ENCODE assay signal across 9 cellular contexts in genomic region chr12:112906712-112907414, GRCh38. TPM values are rescaled to one million over a fixed set of nuclear protein-coding genes. Genes with fewer than 3 reads are reported as not detected.
DNase-seq lines count a peak whose midpoint lies in the region; ATAC-seq and TF ChIP-seq lines count a peak whose summit lies in the region.
"Had no signal": no experiment of that assay in that cellular context is flagged by ENCODE, and none has a peak within 500 bp of the region (broad histone marks: within the 10 kb centered on the region; RNA-seq: fewer than 3 reads in every experiment).

Gene OAS1, plus strand, starts transcription at chr12:112906962. Its CDS starts 78 bp downstream, at chr12:112907040.

- no peaks in the 10 kb centered on the region for H3K27me3 ChIP-seq in KMS-11 (ENCODE audit: insufficient read depth, low read depth)
- H3K27me3 ChIP-seq in mucosa of stomach (ENCODE audit: control insufficient read depth, insufficient read depth, low read length) = no peaks in the 10 kb centered on the region
- H3K27me3 ChIP-seq in uterus = no peaks in the 10 kb centered on the region

- in situ Hi-C loops in endometrial microvascular endothelial cells (cut with HindIII; ENCODE audit: inconsistent ontology term, low pct_unique_long_range_greater_than_20kb, low sequenced_read_pairs) = no loop called here

- H3K4me3 ChIP-seq in KMS-11 (IDR thresholded peaks at IDR 0.05; ENCODE audit: insufficient read depth, low read depth, low read length) (no peak within 1 kb of the TSS), mucosa of stomach (ENCODE audit: low read length) (peak within 1 kb of the TSS; percentile 31), uterus (peak within 1 kb of the TSS; percentile 33 to 39)

- TF ChIP-seq CTCF in KMS-11 (conservative IDR thresholded peaks at IDR 0.05; ENCODE audit: low read depth, low read length) (no peak), uterus (IDR thresholded peaks at IDR 0.05) (no peak)

- peak within 1 kb of the TSS; percentile 77 for H3K4me2 ChIP-seq in KMS-11

- H2AFZ ChIP-seq in KMS-11 (ENCODE audit: low read depth) = peak within 1 kb of the TSS; percentile 81

- intact Hi-C loops in T-helper 2 cell treated with Interferon-gamma antibody and Interleukin-4, amounts not matched to agents 100 ng/mL and 5 ng/mL, for 36 hours (cut with micrococcal nuclease) = loop anchor here (1.0 to 2.0 kb wide), 2 partner anchors 32 to 71 kb away; partner anchors contain the start of genes OAS2 and OAS3
- intact Hi-C loops in uterus (cut with DNase I; ENCODE audit: low total_unique reads) = no loop called here

- no peaks in the 10 kb centered on the region for H4K20me1 ChIP-seq in KMS-11 (ENCODE audit: insufficient read depth)

- peak; percentile 80 for ATAC-seq in GM21717 (IDR thresholded peaks at IDR 0.05; ENCODE audit: unreplicated experiment)

- H3K36me3 ChIP-seq in KMS-11 (ENCODE audit: insufficient read depth) = no peaks in the 10 kb centered on the region
- no peaks in the 10 kb centered on the region for H3K36me3 ChIP-seq in mucosa of stomach (ENCODE audit: control insufficient read depth, insufficient read depth, low read length)
- H3K36me3 ChIP-seq in uterus = no peaks in the 10 kb centered on the region

- no peaks in the 10 kb centered on the region for H3K79me2 ChIP-seq in KMS-11 (ENCODE audit: insufficient read depth, low read depth)

- DNase-seq in DMS79 treated with DMSO at 0.1 percent for 48 hours (lab: John Stamatoyannopoulos, UW) = peak; percentile 2
- no peak for DNase-seq in DMS79 (lab: John Stamatoyannopoulos, UW)
- peak; percentile 19 to 28 for DNase-seq in uterus

- peaks cover 20% of the 10 kb centered on the region for H3K4me1 ChIP-seq in KMS-11 (ENCODE audit: low read depth, poor library complexity, severe bottlenecking)
- peaks cover 47% of the 10 kb centered on the region for H3K4me1 ChIP-seq in mucosa of stomach (ENCODE audit: control insufficient read depth, insufficient read depth, low read length)
- peaks cover 3 to 4% of the 10 kb centered on the region in 2 donors for H3K4me1 ChIP-seq in uterus

- H3K9ac ChIP-seq in KMS-11 (peak within 1 kb of the TSS; percentile 66), mucosa of stomach (ENCODE audit: low read length) (peak within 1 kb of the TSS; percentile 54)

- H3K9me3 ChIP-seq in mucosa of stomach (ENCODE audit: control insufficient read depth, low read length) (no peaks in the 10 kb centered on the region), uterus (peaks cover 0 to 1% of the 10 kb centered on the region in 2 donors)

- peak within 1 kb of the TSS; percentile 72 for H3K27ac ChIP-seq in KMS-11
- peak within 1 kb of the TSS; percentile 56 to 76 for H3K27ac ChIP-seq in uterus
- H3K27ac ChIP-seq: 22Rv1 had no signal

- TF ChIP-seq POLR2A in uterus (IDR thresholded peaks at IDR 0.05) = no peak

RNA-seq across cellular contexts. Expression of gene OAS1, which starts in this region (rescaled TPM):
- 77.2 and 78.3 TPM in 2 replicates for total RNA-seq in T-helper 2 cell treated with Interferon-gamma antibody and Interleukin-4, amounts not matched to agents 100 ng/mL and 5 ng/mL, for 36 hours
- total RNA-seq in endometrial microvascular endothelial cells (ENCODE audit: inconsistent ontology term) (14.0 TPM), uterus (10 to 100 TPM in 1 of 4 donors, 1 to 10 TPM in 3; 3.8 to 19.8 (median 7.4) TPM)
